Comparison of ENCODE assay signal across 8 cellular contexts in genomic region chr19:18847516-18848463, GRCh38. TPM values are rescaled to one million over a fixed set of nuclear protein-coding genes. Genes with fewer than 3 reads are reported as not detected.
DNase-seq lines count a peak whose midpoint lies in the region; TF ChIP-seq lines count a peak whose summit lies in the region.

No MANE protein-coding gene starts in this region.

- WGBS in GM23248 (ENCODE audit: low coverage in 1 of 2, low lambda C conversion rate in 2 of 2, missing lambda C conversion rate in 2 of 2), 2 experiments: 6 to 10% methylated on average over 25 of the region's 25 CpGs

- TF ChIP-seq CTCF in brain (conservative IDR thresholded peaks at IDR 0.05): peak in 1 of 2 experiments; percentile 66

- H3K27me3 ChIP-seq in GM23248 (replicated peaks; ENCODE audit: insufficient read depth): no peaks in the 10 kb centered on the region

- H3K4me3 Mint-ChIP-seq in brain (peak overlapping the region; percentile 12 to 62 (median 57)), immature natural killer cell (no peak overlapping the region)

- H3K9me3 Mint-ChIP-seq in brain: no peaks in the 10 kb centered on the region
- no peaks in the 10 kb centered on the region for H3K9me3 Mint-ChIP-seq in immature natural killer cell

- peaks cover 39% of the 10 kb centered on the region for H3K4me1 Mint-ChIP-seq in brain
- peaks cover 66 to 77% of the 10 kb centered on the region in 2 donors for H3K4me1 Mint-ChIP-seq in immature natural killer cell

- peak overlapping the region; percentile 23 for H3K4me3 ChIP-seq in GM23248

- in situ Hi-C loops in GM23248 (cut with MboI): loop anchor here (10.0 to 25.0 kb wide), 2 partner anchors 243 to 385 kb away; partner anchors contain the start of gene CRLF1

- no peaks in the 10 kb centered on the region for H3K9me3 ChIP-seq in GM23248 (ENCODE audit: low read depth)

- peak overlapping the region; percentile 73 for H3K4me2 ChIP-seq in GM23248 (ENCODE audit: unreplicated experiment)

- H3K27ac ChIP-seq in GM23248 (peak overlapping the region; percentile 90), temporal lobe (ENCODE audit: low read depth, low read length) (peak overlapping the region; percentile 88)

- H4K20me1 ChIP-seq in GM23248 (ENCODE audit: insufficient read depth): peaks cover 21% of the 10 kb centered on the region; the same call in 1 of the 2 replicates

- DNase-seq in GM23248: peak; percentile 94
- no peak for DNase-seq in immature natural killer cell
- no peak for DNase-seq in OCI-M2 (lab: John Stamatoyannopoulos, UW; ENCODE audit: unreplicated experiment)
- DNase-seq in NCI-H2107 treated with DMSO at 0.1 percent for 48 hours (lab: John Stamatoyannopoulos, UW; ENCODE audit: unreplicated experiment): no peak
- no peak for DNase-seq in COLO829 (ENCODE audit: low spot score)
- DNase-seq in NCI-H1105 treated with DMSO at 0.1 percent for 48 hours (lab: John Stamatoyannopoulos, UW): no peak

- H3K36me3 ChIP-seq in GM23248 (ENCODE audit: low read depth): peaks cover 15% of the 10 kb centered on the region; the same call in 1 of the 2 replicates

- H3K36me3 Mint-ChIP-seq in brain (peaks cover 27% of the 10 kb centered on the region), immature natural killer cell (peaks cover 0 to 5% (median under 1%) of the 10 kb centered on the region in 3 donors)

- H3K9me2 ChIP-seq in GM23248 (ENCODE audit: insufficient read depth): no peaks in the 10 kb centered on the region

- peaks cover 84% of the 10 kb centered on the region for H3K79me2 ChIP-seq in GM23248 (ENCODE audit: insufficient read depth)

- peaks cover 43% of the 10 kb centered on the region for H3K4me1 ChIP-seq in GM23248 (ENCODE audit: insufficient read depth)

- H3F3A ChIP-seq in GM23248 (ENCODE audit: insufficient read depth): peaks cover 43% of the 10 kb centered on the region

- H2AFZ ChIP-seq in GM23248: no peak overlapping the region

- peak overlapping the region; percentile 33 to 92 (median 88) for H3K27ac Mint-ChIP-seq in brain
- H3K27ac Mint-ChIP-seq in immature natural killer cell: peak overlapping the region in 4 of 6 donors; percentile 11 to 61 (median 38)

- peak overlapping the region; percentile 75 for H3K9ac ChIP-seq in GM23248

- H3K27me3 Mint-ChIP-seq in brain (no peaks in the 10 kb centered on the region), immature natural killer cell (ENCODE audit: low read depth in 3 of 3) (peaks cover 4 to 13% (median 7%) of the 10 kb centered on the region in 3 donors)

RNA-seq across cellular contexts. Expression of gene UPF1, which starts 16.0 kb away (rescaled TPM):
- 51.7 and 57.4 TPM in 2 replicates for total RNA-seq in GM23248 (2014; rRNA removed; shearing (Covaris generic))
- polyA plus RNA-seq in GM23248 (2016; fragmentation: Nextera tagmentation; extraction: Ambion mirVana) (3.5 and 4.3 TPM in 2 replicates), brain (ENCODE audit: insufficient read depth, low read depth, low replicate concordance) (57.2 TPM), immature natural killer cell (10 to 100 TPM in 1 of 3 donors, 1 to 10 TPM in 2; 1.1 to 16.6 (median 5.2) TPM)
- total RNA-seq in temporal lobe: 37.1 TPM

RNA-seq across cellular contexts. Expression of gene CERS1, which starts 48.2 kb away (rescaled TPM):
- 0.25 and 0.54 TPM in 2 replicates for total RNA-seq in GM23248 (2014; rRNA removed; shearing (Covaris generic))
- polyA plus RNA-seq in GM23248 (2016; fragmentation: Nextera tagmentation; extraction: Ambion mirVana) (0.38 and 0.54 TPM in 2 replicates), brain (ENCODE audit: insufficient read depth, low read depth, low replicate concordance) (104 TPM), immature natural killer cell (not detected)
- 22.4 TPM for total RNA-seq in temporal lobe

RNA-seq across cellular contexts. Expression of gene COMP, which starts 56.7 kb away (rescaled TPM):
- total RNA-seq in GM23248 (2014; rRNA removed; shearing (Covaris generic)): 93.8 and 96.6 TPM in 2 replicates
- polyA plus RNA-seq in GM23248 (2016; fragmentation: Nextera tagmentation; extraction: Ambion mirVana) (252 and 257 TPM in 2 replicates), brain (ENCODE audit: insufficient read depth, low read depth, low replicate concordance) (not detected), immature natural killer cell (not detected)
- under 0.01 TPM for total RNA-seq in temporal lobe

Comparison
In these comparisons a context has a peak if more than half of its experiments do, and no peak if none do; other contexts are left out.
1. H3K4me3 Mint-ChIP-seq: peak in brain (5 of 5); none in immature natural killer cell (0 of 5).
2. RNA of gene CERS1, which starts 48.2 kb away (polyA plus RNA-seq): 104 TPM in brain (single experiment); 0.38 to 0.54 TPM in GM23248 and not detected in immature natural killer cell; every median in the first group is over 10 times any median in the second.
3. RNA of gene COMP, which starts 56.7 kb away (polyA plus RNA-seq): 252 to 257 TPM in GM23248; not detected in brain (single experiment) and not detected in immature natural killer cell; every median in the first group is over 100 times any median in the second.